8 cellular contexts compared by ENCODE assay signal in the genomic region with DNA sequence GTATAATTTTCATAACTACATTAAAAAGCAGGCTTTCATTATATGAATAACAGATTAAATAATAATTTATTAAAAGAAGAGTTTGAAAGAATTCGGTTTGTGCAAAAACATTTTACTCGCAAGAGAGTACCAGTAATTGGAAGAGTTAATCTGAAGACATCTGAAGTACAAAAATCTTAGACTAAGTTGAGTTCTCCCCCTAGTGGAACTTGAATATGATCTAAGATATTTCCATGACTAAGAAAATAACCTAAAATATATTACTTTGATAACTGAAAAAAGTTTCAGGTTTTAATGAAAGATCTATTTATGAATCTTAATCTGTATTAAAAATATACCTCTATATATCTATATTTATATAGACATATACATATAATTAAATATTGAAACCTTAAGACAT.
A peak's percentile ranks its signal among the peaks of the same experiment; 100 is the strongest.
DNase-seq lines count a peak whose midpoint lies in the region; ATAC-seq and TF ChIP-seq lines count a peak whose summit lies in the region.

No MANE protein-coding gene starts in this region.

- DNase-seq in CD14-positive monocyte (ENCODE audit: low spot score) (no peak), RKO (ENCODE audit: low spot score) (peak; percentile 68), foreskin melanocyte (peak; percentile 12), esophagus squamous epithelium (lab: John Stamatoyannopoulos, UW) (no peak)
- DNase-seq in stimulated activated naive CD4-positive, alpha-beta T cell treated with Interleukin-2 at 50 U/mL for 16 hours (lab: John Stamatoyannopoulos, UW) = no peak
- no peak for DNase-seq in activated CD4-positive, alpha-beta T cell treated with anti-CD3 and anti-CD28 coated beads, Interleukin-2, amount 50 U/mL, for 1 hour

- TF ChIP-seq POLR2A in esophagus squamous epithelium (IDR thresholded peaks at IDR 0.05) = no peak

- H3K4me3 ChIP-seq in esophagus squamous epithelium = no peak overlapping the region

- H3K27me3 Mint-ChIP-seq in CD14-positive monocyte (ENCODE audit: low read depth in 3 of 3) = no peaks in the 10 kb centered on the region

- H3K4me1 Mint-ChIP-seq in CD14-positive monocyte = no peaks in the 10 kb centered on the region

- TF ChIP-seq CTCF in CD14-positive monocyte (IDR thresholded peaks at IDR 0.05) (peak; percentile 37), esophagus squamous epithelium (IDR thresholded peaks at IDR 0.05) (peak in 2 of 6 experiments; percentile 33 to 49)

- H3K4me3 Mint-ChIP-seq in CD14-positive monocyte = no peak overlapping the region

- no peak overlapping the region for H3K27ac Mint-ChIP-seq in CD14-positive monocyte

- 30 to 43% methylated on average over 2 of the region's 2 CpGs for WGBS in esophagus squamous epithelium, 2 donors

- intact Hi-C loops in CD14-positive monocyte (cut with micrococcal nuclease) (no loop called here), esophagus squamous epithelium (cut with DNase I) (no loop called here)

- H3K36me3 Mint-ChIP-seq in CD14-positive monocyte = peaks cover 28 to 33% of the 10 kb centered on the region in 2 donors

- no peaks in the 10 kb centered on the region for H3K9me3 ChIP-seq in esophagus squamous epithelium

- peaks cover 0 to 6% (median 0%) of the 10 kb centered on the region in 3 donors for H3K36me3 ChIP-seq in esophagus squamous epithelium

- peak; percentile 55 for ATAC-seq in GM21367 (IDR thresholded peaks at IDR 0.05; ENCODE audit: unreplicated experiment)
- ATAC-seq in HG03460 (IDR thresholded peaks at IDR 0.05; ENCODE audit: unreplicated experiment) = no peak

- H3K27ac ChIP-seq in esophagus squamous epithelium = no peak overlapping the region

- no peaks in the 10 kb centered on the region for H3K27me3 ChIP-seq in esophagus squamous epithelium

- no peaks in the 10 kb centered on the region for H3K4me1 ChIP-seq in esophagus squamous epithelium

- H3K9me3 Mint-ChIP-seq in CD14-positive monocyte = peaks cover 0 to 2% (median 0%) of the 10 kb centered on the region in 7 donors

Comparison
In these comparisons a context has a peak if more than half of its experiments do, and no peak if none do; other contexts are left out.
1. DNase-seq: peak in RKO (single experiment) and foreskin melanocyte (single experiment); none in CD14-positive monocyte (single experiment), stimulated activated naive CD4-positive, alpha-beta T cell treated with Interleukin-2 at 50 U/mL for 16 hours (single experiment), activated CD4-positive, alpha-beta T cell treated with anti-CD3 and anti-CD28 coated beads, Interleukin-2, amount 50 U/mL, for 1 hour (single experiment) and esophagus squamous epithelium (single experiment).